In the genomic region with DNA sequence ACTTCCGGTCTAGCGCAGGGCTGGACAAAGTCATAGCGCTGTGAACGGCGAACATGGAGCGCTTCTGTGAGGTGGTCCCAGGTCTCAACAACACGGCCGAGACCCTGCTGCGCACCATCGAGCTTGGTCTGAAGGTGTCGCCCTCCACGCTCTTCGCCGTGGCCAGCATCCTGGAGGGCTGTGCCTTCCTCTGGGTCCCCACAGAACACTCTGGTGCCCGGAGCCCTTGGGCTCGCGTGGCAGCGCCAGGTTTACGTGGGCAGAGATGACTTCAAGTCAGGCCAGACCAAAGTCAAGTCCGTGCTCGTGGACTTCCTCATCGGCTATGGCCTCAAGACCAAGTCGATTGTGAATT, we compare ENCODE assay signal across 20 cellular contexts.
A peak's percentile ranks its signal among the peaks of the same experiment; 100 is the strongest.
DNase-seq lines count a peak whose midpoint lies in the region; ATAC-seq, FAIRE-seq and TF ChIP-seq lines count a peak whose summit lies in the region.
"Had no signal": no experiment of that assay in that cellular context is flagged by ENCODE, and none has a peak within 500 bp of the region (broad histone marks: within the 10 kb centered on the region; RNA-seq: fewer than 3 reads in every experiment).

No MANE protein-coding gene starts in this region.

- FAIRE-seq in HTR-8/SVneo (lab: Jason Lieb, UNC), result peak; percentile 46
- FAIRE-seq: A204.1, D721Med, GM12892, H54 had no signal

- H3K27me3 ChIP-seq in GM06990 (replicated peaks; ENCODE audit: control insufficient read depth, insufficient read depth, low read length), result no peaks in the 10 kb centered on the region
- H3K27me3 ChIP-seq: BLaER1 had no signal

- no peak for ATAC-seq in GM21717 (IDR thresholded peaks at IDR 0.05; ENCODE audit: unreplicated experiment)
- no peak for ATAC-seq in left cardiac atrium
- ATAC-seq: CD8-positive, alpha-beta T cell had no signal

- H3K4me3 ChIP-seq in GM06990 (replicated peaks; ENCODE audit: low read depth, low read length), result no peak overlapping the region
- H3K4me3 ChIP-seq: BLaER1, GM23248 had no signal

- no peaks in the 10 kb centered on the region for H3K36me3 ChIP-seq in GM06990 (ENCODE audit: control insufficient read depth, insufficient read depth, low read length)
- H3K36me3 ChIP-seq: BLaER1 had no signal

- DNase-seq in GM06990 (ENCODE audit: extremely low read depth, insufficient read length) (peak; percentile 3), HTR-8/SVneo (ENCODE audit: insufficient read length, low spot score) (no peak), islet precursor cell (peak; percentile 42), left cardiac atrium (no peak), KG1 (lab: John Stamatoyannopoulos, UW) (no peak)
- DNase-seq: Caco-2; CD4-positive, CD25-positive, alpha-beta regulatory T cell; CD8-positive, alpha-beta T cell; DMS 273 treated with DMSO at 0.1 percent for 48 hours; DMS79; EL; GDM1; GM23248; HCEC 1CT had no signal

- intact Hi-C loops in left cardiac atrium (cut with DNase I), result no loop called here

- no peak for TF ChIP-seq CTCF in GM06990 (IDR thresholded peaks at IDR 0.05; ENCODE audit: insufficient read depth, low read length, poor library complexity, severe bottlenecking)

Comparison
In these comparisons a context has a peak if more than half of its experiments do, and no peak if none do; other contexts are left out.
1. DNase-seq: peak in GM06990 (single experiment) and islet precursor cell (single experiment); none in HTR-8/SVneo (single experiment), left cardiac atrium (single experiment) and KG1 (single experiment).